In genomic region chr17:75587718-75588545, GRCh38 we compare ENCODE assay signal across 8 cellular contexts. TPM values are rescaled to one million over a fixed set of nuclear protein-coding genes. Genes with fewer than 3 reads are reported as not detected.
DNase-seq lines count a peak whose midpoint lies in the region; ATAC-seq and TF ChIP-seq lines count a peak whose summit lies in the region.

Gene MYO15B, plus strand, starts transcription at chr17:75587800. Its CDS starts 258 bp downstream, at chr17:75588058.

- no TSS peak for BruUV-seq in MCF 10A (replicated peaks; lab: Mats Ljungman, UMichigan)

- intact Hi-C loops in MCF 10A (cut with micrococcal nuclease): loop anchor here (2.0 kb wide), 2 partner anchors 71 to 161 kb away; partner anchors contain the start of gene TSEN54

- H3K27me3 ChIP-seq in layer of hippocampus (ENCODE audit: control insufficient read depth, insufficient read depth, low read length): no peaks in the 10 kb centered on the region

- CTCF ChIA-PET in WTC11 (lab: Charles Lee) (interaction anchor here (0.6 to 8.9 kb wide), 29 partner anchors 10 to 317 kb away, joined by 3 to 52 read pairs (median 4); partner anchors contain the start of genes LLGL2, MIF4GD, SLC25A19 and SMIM5), MCF 10A (lab: Yijun Ruan, JAX) (interaction anchor here (0.6 to 1.3 kb wide), 2 partner anchors 45 to 46 kb away, joined by 3 read pairs; partner anchors contain the start of gene SMIM5)

- in situ Hi-C loops in KBM-7 (cut with MboI; ENCODE audit: low pct_unique_long_range_greater_than_20kb, low sequenced_read_pairs): no loop called here

- H3K27ac ChIP-seq in layer of hippocampus (ENCODE audit: low read depth, low read length): peak within 1 kb of the TSS; percentile 83

- ATAC-seq in WTC11: peak; percentile 14

- peaks cover 11% of the 10 kb centered on the region for H3K9me3 Mint-ChIP-seq in WTC11
- no peaks in the 10 kb centered on the region for H3K9me3 Mint-ChIP-seq in MCF 10A (ENCODE audit: unreplicated experiment)

- H3K27me3 Mint-ChIP-seq in WTC11 (ENCODE audit: low read depth) (peaks cover 25% of the 10 kb centered on the region), MCF 10A (ENCODE audit: insufficient read depth, unreplicated experiment) (no peaks in the 10 kb centered on the region)

- peak; percentile 76 for DNase-seq in CD1c-positive myeloid dendritic cell (ENCODE audit: extremely low spot score)
- DNase-seq in KBM-7: peak; percentile 80
- DNase-seq in WTC11 (ENCODE audit: low spot score): peak; percentile 72
- DNase-seq in MCF 10A (ENCODE audit: unreplicated experiment): no peak
- peak; percentile 38 to 44 for DNase-seq in stimulated activated CD4-positive, alpha-beta T cell treated with anti-CD3 and anti-CD28 coated beads, Interleukin-15, amount 100 ng/mL, for 48 hours (ENCODE audit: low read depth in 2 of 2)
- DNase-seq in hepatic stellate cell (ENCODE audit: low spot score): no peak
- DNase-seq in A172 (ENCODE audit: low spot score): no peak

- H3K4me3 Mint-ChIP-seq in WTC11 (peak within 1 kb of the TSS; percentile 65), MCF 10A (ENCODE audit: unreplicated experiment) (peak within 1 kb of the TSS; percentile 36)

- POLR2A ChIA-PET in WTC11 (lab: Charles Lee): interaction anchor here (0.6 to 1.1 kb wide), 3 partner anchors 62 to 160 kb away, joined by 3 to 5 read pairs (median 4); no protein-coding TSS in a partner anchor
- POLR2A ChIA-PET in MCF 10A (lab: Yijun Ruan, JAX): interaction anchor here (0.7 to 0.9 kb wide), 2 partner anchors 61 to 72 kb away, joined by 3 read pairs; partner anchors contain the start of gene TSEN54

- no peak within 1 kb of the TSS for H3K27ac Mint-ChIP-seq in WTC11
- no peak within 1 kb of the TSS for H3K27ac Mint-ChIP-seq in MCF 10A (ENCODE audit: low read depth, unreplicated experiment)

- TF ChIP-seq CTCF in WTC11 (IDR thresholded peaks at IDR 0.05): no peak; the same call in 1 of the 2 replicates
- TF ChIP-seq CTCF in MCF 10A (IDR thresholded peaks at IDR 0.05; ENCODE audit: unreplicated experiment): no peak

- H3K4me1 Mint-ChIP-seq in WTC11: peaks cover 5% of the 10 kb centered on the region
- no peaks in the 10 kb centered on the region for H3K4me1 Mint-ChIP-seq in MCF 10A (ENCODE audit: insufficient read depth, unreplicated experiment)

- H3K36me3 Mint-ChIP-seq in WTC11 (peaks cover 3% of the 10 kb centered on the region; the same call in 1 of the 2 replicates), MCF 10A (ENCODE audit: insufficient read depth, unreplicated experiment) (no peaks in the 10 kb centered on the region)

TF ChIP-seq in WTC11, 78 proteins besides CTCF, POLR2A, EP300 and RAD21 (continues in another document):
- 0 out of 2 replicates have a peak, but pooled peaks have one; percentile 27 for TF ChIP-seq MYBL2 (CRISPR knock-in tag; IDR thresholded peaks at IDR 0.05)
- TF ChIP-seq ZNF281 (CRISPR knock-in tag; IDR thresholded peaks at IDR 0.05): no peak
- no peak for TF ChIP-seq ZNF317 (CRISPR knock-in tag; IDR thresholded peaks at IDR 0.05; ENCODE audit: borderline replicate concordance, low read depth)
- peak; percentile 47 for TF ChIP-seq ETV6 (CRISPR knock-in tag; IDR thresholded peaks at IDR 0.05)
- TF ChIP-seq AR (CRISPR knock-in tag; IDR thresholded peaks at IDR 0.05): no peak
- no peak for TF ChIP-seq ZBTB43 (CRISPR knock-in tag; IDR thresholded peaks at IDR 0.05)
- TF ChIP-seq HMGXB4 (CRISPR knock-in tag; IDR thresholded peaks at IDR 0.05): peak; percentile 81
- peak; percentile 7; the same call in 1 of the 2 replicates for TF ChIP-seq MAX (CRISPR knock-in tag; IDR thresholded peaks at IDR 0.05)
- TF ChIP-seq TP53 (CRISPR knock-in tag; IDR thresholded peaks at IDR 0.05): no peak; the same call in 1 of the 2 replicates
- TF ChIP-seq SMAD4 (CRISPR knock-in tag; IDR thresholded peaks at IDR 0.05): no peak
- 0 out of 2 replicates have a peak, but pooled peaks have one; percentile 31 for TF ChIP-seq NR3C1 (CRISPR knock-in tag; conservative IDR thresholded peaks at IDR 0.05; ENCODE audit: low read depth)
- no peak for TF ChIP-seq ATF3 (CRISPR knock-in tag; conservative IDR thresholded peaks at IDR 0.05)
- TF ChIP-seq ZNF232 (CRISPR knock-in tag; IDR thresholded peaks at IDR 0.05): peak; percentile 72; the same call in 1 of the 2 replicates
- 0 out of 2 replicates have a peak, but pooled peaks have one; percentile 73 for TF ChIP-seq KAT7 (CRISPR knock-in tag; IDR thresholded peaks at IDR 0.05; ENCODE audit: borderline replicate concordance)

RNA-seq across cellular contexts. Expression of gene MYO15B, which starts in this region (rescaled TPM):
- total RNA-seq in WTC11 (2021) (35.6 to 51.1 TPM (median 51.0 TPM) in 3 replicates), MCF 10A (2022) (10.9 and 16.9 TPM in 2 replicates)
- total RNA-seq in A172 (2014; rRNA removed; shearing (Covaris generic)): 7.1 and 9.6 TPM in 2 replicates

Comparison
In these comparisons a context has a peak if more than half of its experiments do, and no peak if none do; other contexts are left out.
1. DNase-seq: peak in CD1c-positive myeloid dendritic cell (single experiment), KBM-7 (single experiment), WTC11 (single experiment) and stimulated activated CD4-positive, alpha-beta T cell treated with anti-CD3 and anti-CD28 coated beads, Interleukin-15, amount 100 ng/mL, for 48 hours (2 of 2); none in MCF 10A (single experiment), hepatic stellate cell (single experiment) and A172 (single experiment).